ENCODE assay signal across 8 cellular contexts in genomic region chr15:96356494-96357455, GRCh38. TPM values are rescaled to one million over a fixed set of nuclear protein-coding genes. Genes with fewer than 3 reads are reported as not detected.
A peak's percentile ranks its signal among the peaks of the same experiment; 100 is the strongest.
DNase-seq lines count a peak whose midpoint lies in the region; ATAC-seq and TF ChIP-seq lines count a peak whose summit lies in the region.

No MANE protein-coding gene starts in this region.

- TF ChIP-seq CTCF in esophagus muscularis mucosa (IDR thresholded peaks at IDR 0.05), result peak; percentile 96 to 100 (median 99)

- peaks cover 0 to 18% (median 8%) of the 10 kb centered on the region in 8 donors for H3K9me3 Mint-ChIP-seq in CD4-positive, alpha-beta memory T cell
- no peaks in the 10 kb centered on the region for H3K9me3 Mint-ChIP-seq in activated T-cell treated with anti-CD3 and anti-CD28 coated beads, Interleukin-2, amount 50 U/mL, for 24 hours
- no peaks in the 10 kb centered on the region for H3K9me3 Mint-ChIP-seq in natural killer cell treated with Interleukin-12 subunit alpha and Interleukin-12 subunit beta and Interleukin-15 and Interleukin-18, amount 100 ng/mL, for 72 hours
- H3K9me3 Mint-ChIP-seq in stimulated activated naive CD8-positive, alpha-beta T cell treated with anti-CD3 and anti-CD28 coated beads, Interleukin-15, Interleukin-2, amounts not matched to agents 100 ng/mL and 50 ng/mL, for 24 hours, result no peaks in the 10 kb centered on the region

- ATAC-seq in GM19397 (IDR thresholded peaks at IDR 0.05; ENCODE audit: unreplicated experiment) (peak; percentile 70), HG03521 (IDR thresholded peaks at IDR 0.05; ENCODE audit: unreplicated experiment) (peak; percentile 79)
- ATAC-seq in natural killer cell treated with Interleukin-12 subunit alpha and Interleukin-12 subunit beta and Interleukin-15 and Interleukin-18, amount 100 ng/mL, for 72 hours, result peak; percentile 77 to 78

- H3K4me3 ChIP-seq in CD4-positive, alpha-beta memory T cell (ENCODE audit: low read length in 2 of 2), result peak overlapping the region in 1 of 2 donors; percentile 44
- H3K4me3 ChIP-seq in esophagus muscularis mucosa, result peak overlapping the region; percentile 69 to 84 (median 80)

- H3K9me3 ChIP-seq in CD4-positive, alpha-beta memory T cell (ENCODE audit: control insufficient read depth in 1 of 2, low read length in 2 of 2), result no peaks in the 10 kb centered on the region
- H3K9me3 ChIP-seq in esophagus muscularis mucosa, result no peaks in the 10 kb centered on the region

- H3K27ac Mint-ChIP-seq in CD4-positive, alpha-beta memory T cell, result peak overlapping the region in 3 of 7 donors; percentile 69 to 81 (median 70)
- H3K27ac Mint-ChIP-seq in activated T-cell treated with anti-CD3 and anti-CD28 coated beads, Interleukin-2, amount 50 U/mL, for 24 hours, result peak overlapping the region; percentile 50
- peak overlapping the region; percentile 13 to 16 for H3K27ac Mint-ChIP-seq in natural killer cell treated with Interleukin-12 subunit alpha and Interleukin-12 subunit beta and Interleukin-15 and Interleukin-18, amount 100 ng/mL, for 72 hours
- no peak overlapping the region for H3K27ac Mint-ChIP-seq in stimulated activated naive CD8-positive, alpha-beta T cell treated with anti-CD3 and anti-CD28 coated beads, Interleukin-15, Interleukin-2, amounts not matched to agents 100 ng/mL and 50 ng/mL, for 24 hours

- peak overlapping the region; percentile 85 to 99 (median 92) for H3K4me3 Mint-ChIP-seq in CD4-positive, alpha-beta memory T cell
- peak overlapping the region; percentile 75 for H3K4me3 Mint-ChIP-seq in activated T-cell treated with anti-CD3 and anti-CD28 coated beads, Interleukin-2, amount 50 U/mL, for 24 hours
- H3K4me3 Mint-ChIP-seq in natural killer cell treated with Interleukin-12 subunit alpha and Interleukin-12 subunit beta and Interleukin-15 and Interleukin-18, amount 100 ng/mL, for 72 hours, result peak overlapping the region; percentile 82
- peak overlapping the region; percentile 76 for H3K4me3 Mint-ChIP-seq in stimulated activated naive CD8-positive, alpha-beta T cell treated with anti-CD3 and anti-CD28 coated beads, Interleukin-15, Interleukin-2, amounts not matched to agents 100 ng/mL and 50 ng/mL, for 24 hours

- H3K27ac ChIP-seq in CD4-positive, alpha-beta memory T cell (ENCODE audit: low read depth, low read length), result no peak overlapping the region
- peak overlapping the region; percentile 94 to 97 (median 94) for H3K27ac ChIP-seq in esophagus muscularis mucosa (replicated peaks in 1 of 4)

- CTCF ChIA-PET in CD4-positive, alpha-beta memory T cell (lab: Charles Lee; ENCODE audit: partially characterized antibody), result interaction anchor here (1.1 to 1.4 kb wide), 2 partner anchors 10 to 28 kb away, joined by 3 to 4 read pairs; no protein-coding TSS in a partner anchor

- H3K27me3 ChIP-seq in CD4-positive, alpha-beta memory T cell (ENCODE audit: insufficient read depth, low read length), result peaks cover 54% of the 10 kb centered on the region
- H3K27me3 ChIP-seq in esophagus muscularis mucosa, result peaks cover 0 to 17% (median 0%) of the 10 kb centered on the region in 4 donors

- peaks cover 30% of the 10 kb centered on the region for H3K4me1 ChIP-seq in CD4-positive, alpha-beta memory T cell (ENCODE audit: insufficient read depth, low read length)
- H3K4me1 ChIP-seq in esophagus muscularis mucosa, result peaks cover 39 to 91% (median 78%) of the 10 kb centered on the region in 4 donors

- no peaks in the 10 kb centered on the region for H3K36me3 ChIP-seq in CD4-positive, alpha-beta memory T cell (ENCODE audit: insufficient read depth, low read length)
- H3K36me3 ChIP-seq in esophagus muscularis mucosa, result no peaks in the 10 kb centered on the region

- no peak for TF ChIP-seq EP300 in esophagus muscularis mucosa (IDR thresholded peaks at IDR 0.05)

- peaks cover 0 to 5% of the 10 kb centered on the region in 2 donors for H3K36me3 Mint-ChIP-seq in CD4-positive, alpha-beta memory T cell
- no peaks in the 10 kb centered on the region for H3K36me3 Mint-ChIP-seq in activated T-cell treated with anti-CD3 and anti-CD28 coated beads, Interleukin-2, amount 50 U/mL, for 24 hours (ENCODE audit: low read depth)
- H3K36me3 Mint-ChIP-seq in natural killer cell treated with Interleukin-12 subunit alpha and Interleukin-12 subunit beta and Interleukin-15 and Interleukin-18, amount 100 ng/mL, for 72 hours, result peaks cover 6% of the 10 kb centered on the region
- H3K36me3 Mint-ChIP-seq in stimulated activated naive CD8-positive, alpha-beta T cell treated with anti-CD3 and anti-CD28 coated beads, Interleukin-15, Interleukin-2, amounts not matched to agents 100 ng/mL and 50 ng/mL, for 24 hours (ENCODE audit: low read depth), result no peaks in the 10 kb centered on the region

- POLR2A ChIA-PET in CD4-positive, alpha-beta memory T cell (lab: Charles Lee; ENCODE audit: partially characterized antibody), result no interaction called here

- DNase-seq in CD4-positive, alpha-beta memory T cell, result peak; percentile 51 to 65 (median 57)
- DNase-seq in OCI-M2 (lab: John Stamatoyannopoulos, UW; ENCODE audit: unreplicated experiment) (peak; percentile 42), esophagus muscularis mucosa (ENCODE audit: extremely low spot score) (no peak)
- DNase-seq in activated T-cell treated with anti-CD3 and anti-CD28 coated beads, Interleukin-2, amount 50 U/mL, for 24 hours, result peak; percentile 81
- no peak for DNase-seq in natural killer cell treated with Interleukin-12 subunit alpha and Interleukin-12 subunit beta and Interleukin-15 and Interleukin-18, amount 100 ng/mL, for 72 hours (ENCODE audit: low spot score)

- intact Hi-C loops in CD4-positive, alpha-beta memory T cell (cut with micrococcal nuclease), result no loop called here
- intact Hi-C loops in esophagus muscularis mucosa (cut with DNase I), result loop anchor here (2.0 to 10.0 kb wide), 5 partner anchors 108 to 1092 kb away; no protein-coding TSS in a partner anchor

- H3K27me3 Mint-ChIP-seq in CD4-positive, alpha-beta memory T cell, result peaks cover 40 to 48% of the 10 kb centered on the region in 2 donors
- peaks cover 60% of the 10 kb centered on the region for H3K27me3 Mint-ChIP-seq in activated T-cell treated with anti-CD3 and anti-CD28 coated beads, Interleukin-2, amount 50 U/mL, for 24 hours
- peaks cover 33 to 52% of the 10 kb centered on the region in 2 donors for H3K27me3 Mint-ChIP-seq in natural killer cell treated with Interleukin-12 subunit alpha and Interleukin-12 subunit beta and Interleukin-15 and Interleukin-18, amount 100 ng/mL, for 72 hours
- peaks cover 53% of the 10 kb centered on the region for H3K27me3 Mint-ChIP-seq in stimulated activated naive CD8-positive, alpha-beta T cell treated with anti-CD3 and anti-CD28 coated beads, Interleukin-15, Interleukin-2, amounts not matched to agents 100 ng/mL and 50 ng/mL, for 24 hours

- H3K4me1 Mint-ChIP-seq in CD4-positive, alpha-beta memory T cell, result peaks cover 14 to 35% (median 21%) of the 10 kb centered on the region in 4 donors
- H3K4me1 Mint-ChIP-seq in activated T-cell treated with anti-CD3 and anti-CD28 coated beads, Interleukin-2, amount 50 U/mL, for 24 hours (ENCODE audit: low read depth), result peaks cover 31% of the 10 kb centered on the region
- H3K4me1 Mint-ChIP-seq in natural killer cell treated with Interleukin-12 subunit alpha and Interleukin-12 subunit beta and Interleukin-15 and Interleukin-18, amount 100 ng/mL, for 72 hours (ENCODE audit: low read depth in 2 of 2), result peaks cover 12 to 20% of the 10 kb centered on the region in 2 donors
- H3K4me1 Mint-ChIP-seq in stimulated activated naive CD8-positive, alpha-beta T cell treated with anti-CD3 and anti-CD28 coated beads, Interleukin-15, Interleukin-2, amounts not matched to agents 100 ng/mL and 50 ng/mL, for 24 hours (ENCODE audit: low read depth), result peaks cover 27% of the 10 kb centered on the region

- no peak for TF ChIP-seq POLR2A in esophagus muscularis mucosa (IDR thresholded peaks at IDR 0.05; ENCODE audit: low read depth)

- WGBS in esophagus muscularis mucosa, result under 1% methylated on average over 40 of the region's 67 CpGs

RNA-seq across cellular contexts. Expression of gene NR2F2, which starts 26.3 kb away (rescaled TPM):
- total RNA-seq in CD4-positive, alpha-beta memory T cell, result not detected
- polyA plus RNA-seq in CD4-positive, alpha-beta memory T cell, result not detected
- 100 to 1,000 TPM in 2 of 4 donors, 10 to 100 TPM in 2; 42.7 to 131 (median 83.6) TPM for total RNA-seq in esophagus muscularis mucosa
- total RNA-seq in natural killer cell treated with Interleukin-12 subunit alpha and Interleukin-12 subunit beta and Interleukin-15 and Interleukin-18, amount 100 ng/mL, for 72 hours, result not detected

Comparison
In these comparisons a context has a peak if more than half of its experiments do, and no peak if none do; other contexts are left out.
1. DNase-seq: peak in CD4-positive, alpha-beta memory T cell (5 of 5), OCI-M2 (single experiment) and activated T-cell treated with anti-CD3 and anti-CD28 coated beads, Interleukin-2, amount 50 U/mL, for 24 hours (single experiment); none in esophagus muscularis mucosa (single experiment) and natural killer cell treated with Interleukin-12 subunit alpha and Interleukin-12 subunit beta and Interleukin-15 and Interleukin-18, amount 100 ng/mL, for 72 hours (single experiment).
2. RNA of gene NR2F2, which starts 26.3 kb away (total RNA-seq): 42.7 to 131 TPM in esophagus muscularis mucosa; not detected in CD4-positive, alpha-beta memory T cell and not detected in natural killer cell treated with Interleukin-12 subunit alpha and Interleukin-12 subunit beta and Interleukin-15 and Interleukin-18, amount 100 ng/mL, for 72 hours; every median in the first group is over 10 times any median in the second.
3. Peak in every context shown above with its lines, with median percentiles within 50 percentile points of each other: H3K4me3 Mint-ChIP-seq and ATAC-seq.